ENCODE assay signal across 16 cellular contexts in the genomic region with DNA sequence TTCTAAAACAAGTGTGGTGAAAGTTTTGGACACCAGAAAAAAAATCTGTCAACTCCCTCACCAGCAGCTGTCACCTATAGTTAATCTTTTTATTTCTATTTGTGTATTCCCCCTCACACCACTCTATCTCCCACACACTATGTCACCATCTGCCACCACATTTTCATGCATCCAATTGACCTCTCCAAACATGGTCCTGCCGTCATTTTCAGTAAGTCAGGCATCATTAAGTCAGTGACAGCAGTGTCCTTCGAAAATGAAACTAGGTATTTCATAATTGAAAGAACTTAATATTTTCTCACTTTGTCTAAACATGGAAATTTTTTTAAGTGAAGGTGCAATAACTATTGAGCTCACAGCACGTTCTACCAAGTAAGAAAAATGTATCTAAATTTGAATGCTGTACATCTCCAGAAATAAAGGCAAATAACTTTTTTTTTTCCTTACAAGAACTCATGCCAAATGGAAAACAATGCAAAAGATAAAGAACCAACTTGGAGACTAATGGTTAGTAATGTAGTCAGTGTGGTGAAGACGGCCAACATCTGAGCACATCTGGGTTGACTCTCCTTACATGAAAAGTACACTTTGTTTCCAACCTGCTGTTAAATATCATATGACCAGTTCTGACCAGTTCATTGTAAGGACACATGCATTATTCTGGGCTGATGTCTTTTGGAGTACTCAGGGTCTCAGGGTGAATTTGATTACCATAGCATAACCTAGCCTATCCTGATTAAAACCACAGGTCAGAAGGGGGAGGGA.
"Had no signal": no experiment of that assay in that cellular context is flagged by ENCODE, and none has a peak within 500 bp of the region (broad histone marks: within the 10 kb centered on the region; RNA-seq: fewer than 3 reads in every experiment).

No MANE protein-coding gene starts in this region.

- ATAC-seq: naive thymus-derived CD8-positive, alpha-beta T cell; pancreas; stimulated activated naive B cell treated with anti-CD40 and anti-IgM and Interleukin-4, amounts not matched to agents 10 μg/mL and 1 μg/mL and 100 μg/mL, for 72 hours had no signal

- FAIRE-seq: endothelial cell of umbilical vein, pancreas had no signal

- H3K36me3 ChIP-seq: esophagus squamous epithelium, pancreas, transverse colon had no signal

- H3K9me3 ChIP-seq: esophagus squamous epithelium, pancreas, transverse colon had no signal

- H3K4me3 ChIP-seq: esophagus squamous epithelium, pancreas, transverse colon had no signal

- H3K27me3 ChIP-seq: esophagus squamous epithelium, pancreas, transverse colon had no signal

- H3K4me1 ChIP-seq: esophagus squamous epithelium, pancreas, transverse colon had no signal

- H3K27ac ChIP-seq: esophagus squamous epithelium, pancreas, transverse colon had no signal

- DNase-seq: activated CD4-positive, alpha-beta T cell treated with anti-CD3 and anti-CD28 coated beads, Interleukin-2, amount 50 U/mL, for 1 hour; activated CD8-positive, alpha-beta memory T cell treated with anti-CD3 and anti-CD28 coated beads for 24 hours; activated naive CD4-positive, alpha-beta T cell; activated naive CD8-positive, alpha-beta T cell treated with anti-CD3 and anti-CD28 coated beads, Interleukin-2, amount 10 ng/mL, durations not matched to agents 7 days and 5 days; central memory CD4-positive, alpha-beta T cell; effector CD8-positive, alpha-beta T cell; esophagus squamous epithelium; kidney glomerular epithelial cell; mesenchymal stem cell; naive thymus-derived CD8-positive, alpha-beta T cell; pancreas; retina; stimulated activated CD4-positive, alpha-beta T cell treated with anti-CD3 and anti-CD28 coated beads, Interleukin-2, amount 100 ng/mL, for 48 hours; stimulated activated naive B cell treated with anti-CD40 and anti-IgM and Interleukin-4, amounts not matched to agents 10 μg/mL and 1 μg/mL and 100 μg/mL, for 72 hours; transverse colon had no signal
